Comparison of ENCODE assay signal across 1 cellular context in genomic region chr12:57143454-57143853, GRCh38.
TF ChIP-seq lines count a peak whose summit lies in the region.

No MANE protein-coding gene starts in this region.

TF ChIP-seq in HepG2, 621 proteins besides CTCF, POLR2A, EP300 and RAD21:
- TF ChIP-seq JUND (CRISPR knock-in tag; IDR thresholded peaks at IDR 0.05) (no peak), ZNF768 (CRISPR knock-in tag; IDR thresholded peaks at IDR 0.05) (peak; percentile 66; the same call in 1 of the 2 replicates)
